ENCODE assay signal across 5 cellular contexts in the genomic region with DNA sequence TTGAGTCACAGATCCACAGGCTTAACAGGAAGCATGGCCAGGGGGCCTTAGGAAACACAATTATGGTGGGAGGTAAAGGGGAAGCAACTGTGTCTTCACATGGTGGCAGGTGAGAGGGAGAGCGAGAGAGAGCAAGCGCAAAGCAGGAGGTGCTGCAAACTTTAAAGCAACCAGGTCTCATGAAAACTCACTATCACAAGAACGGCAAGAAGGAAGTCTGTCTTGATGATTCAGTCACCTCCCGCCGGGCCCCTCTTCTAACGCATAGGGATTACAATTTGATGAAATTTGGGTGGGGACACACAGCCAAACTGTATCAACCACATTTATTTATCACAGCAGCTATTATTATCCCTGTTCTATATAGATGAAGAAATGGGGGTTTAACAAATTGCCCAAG.
"Had no signal": no experiment of that assay in that cellular context is flagged by ENCODE, and none has a peak within 500 bp of the region (broad histone marks: within the 10 kb centered on the region; RNA-seq: fewer than 3 reads in every experiment).

No MANE protein-coding gene starts in this region.

- H3K27me3 Mint-ChIP-seq: IgD-negative memory B cell had no signal

- H3K4me1 Mint-ChIP-seq: IgD-negative memory B cell had no signal

- DNase-seq: IMR-90, KBM-7 had no signal

- H3K36me3 Mint-ChIP-seq: IgD-negative memory B cell had no signal

- H3K4me3 ChIP-seq: K562 had no signal

- H3K4me3 Mint-ChIP-seq: IgD-negative memory B cell had no signal

- H3K27ac ChIP-seq: HL-60 had no signal

- H3K27ac Mint-ChIP-seq: IgD-negative memory B cell had no signal
